In genomic region chr1:97647776-97648175, GRCh38 we compare ENCODE assay signal across 23 cellular contexts.
DNase-seq lines count a peak whose midpoint lies in the region; ATAC-seq and TF ChIP-seq lines count a peak whose summit lies in the region.
"Had no signal": no experiment of that assay in that cellular context is flagged by ENCODE, and none has a peak within 500 bp of the region (broad histone marks: within the 10 kb centered on the region; RNA-seq: fewer than 3 reads in every experiment).

No MANE protein-coding gene starts in this region.

- no peak for DNase-seq in activated T-cell treated with anti-CD3 and anti-CD28 coated beads, Interleukin-2, amount 50 U/mL, for 72 hours
- DNase-seq in activated T-cell treated with anti-CD3 and anti-CD28 coated beads for 4 hours (no peak), fibroblast of mammary gland (ENCODE audit: low read depth) (peak; percentile 82), nephron progenitor cell (no peak), hypothalamus (lab: John Stamatoyannopoulos, UW) (no peak), COR-L47 (lab: John Stamatoyannopoulos, UW) (no peak), GM13976 (ENCODE audit: low spot score) (no peak)
- DNase-seq: activated CD4-positive, alpha-beta memory T cell treated with anti-CD3 and anti-CD28 coated beads, Interleukin-2, amount 10 ng/mL, durations not matched to agents 7 days and 5 days; activated T-cell treated with anti-CD3 and anti-CD28 coated beads, Interleukin-2, amount 50 U/mL, for 48 hours; CD4-positive, alpha-beta T cell; effector memory CD4-positive, alpha-beta T cell; H7; MV-4-11; NCI-H2029 treated with DMSO at 0.1 percent for 48 hours; NCI-H524 treated with DMSO at 0.1 percent for 48 hours; Right ventricle myocardium superior; T-helper 17 cell; WERI-Rb-1 had no signal

- peak overlapping the region; percentile 8 for H3K27ac Mint-ChIP-seq in activated T-cell treated with anti-CD3 and anti-CD28 coated beads, Interleukin-2, amount 50 U/mL, for 72 hours
- H3K27ac Mint-ChIP-seq in nephron progenitor cell = no peak overlapping the region
- H3K27ac Mint-ChIP-seq: activated CD4-positive, alpha-beta memory T cell treated with anti-CD3 and anti-CD28 coated beads, Interleukin-2, amount 10 ng/mL, durations not matched to agents 7 days and 5 days; activated naive CD8-positive, alpha-beta T cell; CD4-positive, alpha-beta T cell; neural progenitor cell; T-helper 17 cell had no signal

- H3K4me3 ChIP-seq in fibroblast of mammary gland (ENCODE audit: control insufficient read depth, low read depth, low read length) = no peak overlapping the region
- H3K4me3 ChIP-seq: neural progenitor cell had no signal

- H3K4me1 Mint-ChIP-seq in activated T-cell treated with anti-CD3 and anti-CD28 coated beads, Interleukin-2, amount 50 U/mL, for 72 hours (ENCODE audit: low read depth) = no peaks in the 10 kb centered on the region
- no peaks in the 10 kb centered on the region for H3K4me1 Mint-ChIP-seq in nephron progenitor cell
- H3K4me1 Mint-ChIP-seq: activated CD4-positive, alpha-beta memory T cell treated with anti-CD3 and anti-CD28 coated beads, Interleukin-2, amount 10 ng/mL, durations not matched to agents 7 days and 5 days; neural progenitor cell had no signal

- H3K4me3 Mint-ChIP-seq in activated T-cell treated with anti-CD3 and anti-CD28 coated beads, Interleukin-2, amount 50 U/mL, for 72 hours = no peak overlapping the region
- no peak overlapping the region for H3K4me3 Mint-ChIP-seq in nephron progenitor cell
- H3K4me3 Mint-ChIP-seq: activated CD4-positive, alpha-beta memory T cell treated with anti-CD3 and anti-CD28 coated beads, Interleukin-2, amount 10 ng/mL, durations not matched to agents 7 days and 5 days; activated naive CD8-positive, alpha-beta T cell; CD4-positive, alpha-beta T cell; central memory CD8-positive, alpha-beta T cell; neural progenitor cell; T-helper 17 cell had no signal

- H3K27me3 Mint-ChIP-seq in activated T-cell treated with anti-CD3 and anti-CD28 coated beads, Interleukin-2, amount 50 U/mL, for 72 hours (ENCODE audit: low read depth) = no peaks in the 10 kb centered on the region
- peaks cover 3% of the 10 kb centered on the region for H3K27me3 Mint-ChIP-seq in nephron progenitor cell (ENCODE audit: low read depth, poor library complexity)
- H3K27me3 Mint-ChIP-seq: activated CD4-positive, alpha-beta memory T cell treated with anti-CD3 and anti-CD28 coated beads, Interleukin-2, amount 10 ng/mL, durations not matched to agents 7 days and 5 days; activated naive CD8-positive, alpha-beta T cell; CD4-positive, alpha-beta T cell; central memory CD8-positive, alpha-beta T cell; T-helper 17 cell had no signal

- peaks cover 6% of the 10 kb centered on the region in 2 donors for H3K9me3 Mint-ChIP-seq in activated T-cell treated with anti-CD3 and anti-CD28 coated beads, Interleukin-2, amount 50 U/mL, for 72 hours
- H3K9me3 Mint-ChIP-seq in nephron progenitor cell = peaks cover 21% of the 10 kb centered on the region

- H3K36me3 Mint-ChIP-seq in activated T-cell treated with anti-CD3 and anti-CD28 coated beads, Interleukin-2, amount 50 U/mL, for 72 hours (ENCODE audit: insufficient read depth in 2 of 2) = peaks cover 8% of the 10 kb centered on the region in 2 donors
- no peaks in the 10 kb centered on the region for H3K36me3 Mint-ChIP-seq in nephron progenitor cell (ENCODE audit: low read depth)
- H3K36me3 Mint-ChIP-seq: neural progenitor cell had no signal

- ATAC-seq in activated T-cell treated with anti-CD3 and anti-CD28 coated beads, Interleukin-2, amount 50 U/mL, for 72 hours (replicated peaks in 1 of 2) = no peak
- ATAC-seq in SK-N-SH treated with all-trans-retinoic acid at 6 μM for 48 hours = peak; percentile 93
- ATAC-seq: left lobe of liver, T-helper 17 cell had no signal

- in situ Hi-C loops in GM13976 (cut with MboI; ENCODE audit: low sequenced_read_pairs, unreplicated experiment) = no loop called here

- TF ChIP-seq CTCF in fibroblast of mammary gland (conservative IDR thresholded peaks at IDR 0.05; ENCODE audit: control insufficient read depth, insufficient read depth, low read depth, low read length) (no peak), nephron progenitor cell (IDR thresholded peaks at IDR 0.05) (no peak), GM13976 (IDR thresholded peaks at IDR 0.05; ENCODE audit: borderline replicate concordance, control extremely low read depth, extremely low read depth, insufficient read depth, missing control alignments) (no peak)

TF ChIP-seq in SK-N-SH treated with all-trans-retinoic acid at 6 μM for 48 hours, 23 proteins besides CTCF, POLR2A, EP300 and RAD21:
- TF ChIP-seq CSRNP3 (CRISPR knock-in tag; IDR thresholded peaks at IDR 0.05) = no peak
- TF ChIP-seq ZC3H10 (CRISPR knock-in tag; IDR thresholded peaks at IDR 0.05) = no peak
- 0 out of 2 replicates have a peak, but pooled peaks have one; percentile 48 for TF ChIP-seq TOX (CRISPR knock-in tag; IDR thresholded peaks at IDR 0.05; ENCODE audit: borderline replicate concordance)
- no peak for TF ChIP-seq ZFP3 (CRISPR knock-in tag; IDR thresholded peaks at IDR 0.05)
- peak; percentile 79 for TF ChIP-seq ISL1 (CRISPR knock-in tag; IDR thresholded peaks at IDR 0.05)
- no peak for TF ChIP-seq PPARA (CRISPR knock-in tag; IDR thresholded peaks at IDR 0.05; ENCODE audit: borderline replicate concordance)
